16 cellular contexts compared by ENCODE assay signal in the genomic region with DNA sequence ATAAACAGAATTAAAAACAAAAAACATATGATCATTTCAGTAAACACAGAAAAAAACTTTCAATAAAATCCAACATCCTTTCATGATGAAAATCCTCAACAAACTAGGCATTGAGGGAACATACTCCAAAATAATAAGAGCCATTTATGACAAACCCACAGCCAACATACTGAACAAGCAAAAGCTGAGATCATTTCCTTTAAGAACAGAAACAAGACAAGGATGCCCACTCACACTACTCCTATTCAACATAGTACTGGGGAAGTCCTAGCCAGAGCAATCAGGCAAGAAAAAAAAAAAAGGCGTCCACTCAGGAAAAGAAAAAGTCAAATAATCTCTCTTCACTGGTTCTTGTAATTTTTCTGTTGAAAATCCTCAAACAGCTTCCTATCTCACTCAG. TPM values are rescaled to one million over a fixed set of nuclear protein-coding genes. Genes with fewer than 3 reads are reported as not detected.
DNase-seq lines count a peak whose midpoint lies in the region; ATAC-seq, FAIRE-seq and TF ChIP-seq lines count a peak whose summit lies in the region.
"Had no signal": no experiment of that assay in that cellular context is flagged by ENCODE, and none has a peak within 500 bp of the region (broad histone marks: within the 10 kb centered on the region; RNA-seq: fewer than 3 reads in every experiment).

No MANE protein-coding gene starts in this region.

- H3K27me3 Mint-ChIP-seq in activated CD8-positive, alpha-beta T cell treated with anti-CD3 and anti-CD28 coated beads for 36 hours: no peaks in the 10 kb centered on the region
- H3K27me3 Mint-ChIP-seq in activated CD8-positive, alpha-beta T cell treated with anti-CD3 and anti-CD28 coated beads, Interleukin-2, amount 10 ng/mL, durations not matched to agents 7 days and 5 days (ENCODE audit: low read depth): no peaks in the 10 kb centered on the region
- H3K27me3 Mint-ChIP-seq in activated T-helper 17 cell treated with anti-CD3 and anti-CD28 coated beads, Interleukin-2, amount 50 U/mL, for 72 hours: no peaks in the 10 kb centered on the region
- H3K27me3 Mint-ChIP-seq in memory B cell: no peaks in the 10 kb centered on the region

- no peak overlapping the region for H3K27ac ChIP-seq in breast epithelium
- H3K27ac ChIP-seq in caudate nucleus (ENCODE audit: low read depth, low read length): no peak overlapping the region
- H3K27ac ChIP-seq: C4-2B, GM23248 had no signal

- H3K4me1 ChIP-seq in breast epithelium: no peaks in the 10 kb centered on the region

- no peaks in the 10 kb centered on the region for H3K27me3 ChIP-seq in breast epithelium

- no peak overlapping the region for H3K4me3 ChIP-seq in breast epithelium
- H3K4me3 ChIP-seq: GM23248 had no signal

- no peak overlapping the region for H3K4me3 Mint-ChIP-seq in activated CD8-positive, alpha-beta T cell treated with anti-CD3 and anti-CD28 coated beads for 36 hours
- H3K4me3 Mint-ChIP-seq in activated CD8-positive, alpha-beta T cell treated with anti-CD3 and anti-CD28 coated beads, Interleukin-2, amount 10 ng/mL, durations not matched to agents 7 days and 5 days: no peak overlapping the region
- peak overlapping the region; percentile 40 for H3K4me3 Mint-ChIP-seq in activated T-helper 17 cell treated with anti-CD3 and anti-CD28 coated beads, Interleukin-2, amount 50 U/mL, for 72 hours
- H3K4me3 Mint-ChIP-seq in memory B cell: no peak overlapping the region

- CTCF ChIA-PET in activated CD8-positive, alpha-beta T cell treated with anti-CD3 and anti-CD28 coated beads for 36 hours (lab: Charles Lee): no interaction called here
- CTCF ChIA-PET in activated CD8-positive, alpha-beta T cell treated with anti-CD3 and anti-CD28 coated beads, Interleukin-2, amount 10 ng/mL, durations not matched to agents 7 days and 5 days (lab: Charles Lee): interaction anchor here (3.2 kb wide), 1 partner anchor 604 kb away, joined by 23 read pairs; no protein-coding TSS in a partner anchor

- H3K4me1 Mint-ChIP-seq in activated CD8-positive, alpha-beta T cell treated with anti-CD3 and anti-CD28 coated beads for 36 hours (ENCODE audit: low read depth): peaks cover 14% of the 10 kb centered on the region
- peaks cover 9% of the 10 kb centered on the region for H3K4me1 Mint-ChIP-seq in activated CD8-positive, alpha-beta T cell treated with anti-CD3 and anti-CD28 coated beads, Interleukin-2, amount 10 ng/mL, durations not matched to agents 7 days and 5 days (ENCODE audit: low read depth)
- H3K4me1 Mint-ChIP-seq in activated T-helper 17 cell treated with anti-CD3 and anti-CD28 coated beads, Interleukin-2, amount 50 U/mL, for 72 hours: peaks cover 15% of the 10 kb centered on the region
- peaks cover 5% of the 10 kb centered on the region for H3K4me1 Mint-ChIP-seq in memory B cell

- no peak for TF ChIP-seq POLR2A in breast epithelium (IDR thresholded peaks at IDR 0.05)

- intact Hi-C loops in activated CD8-positive, alpha-beta T cell treated with anti-CD3 and anti-CD28 coated beads for 36 hours (cut with micrococcal nuclease): no loop called here
- intact Hi-C loops in breast epithelium (cut with DNase I; ENCODE audit: low total_unique reads): no loop called here

- no peaks in the 10 kb centered on the region for H3K9me3 Mint-ChIP-seq in activated CD8-positive, alpha-beta T cell treated with anti-CD3 and anti-CD28 coated beads for 36 hours
- H3K9me3 Mint-ChIP-seq in activated CD8-positive, alpha-beta T cell treated with anti-CD3 and anti-CD28 coated beads, Interleukin-2, amount 10 ng/mL, durations not matched to agents 7 days and 5 days (ENCODE audit: insufficient read depth): no peaks in the 10 kb centered on the region
- no peaks in the 10 kb centered on the region for H3K9me3 Mint-ChIP-seq in activated T-helper 17 cell treated with anti-CD3 and anti-CD28 coated beads, Interleukin-2, amount 50 U/mL, for 72 hours
- H3K9me3 Mint-ChIP-seq in memory B cell: no peaks in the 10 kb centered on the region

- peak; percentile 37 for ATAC-seq in activated CD8-positive, alpha-beta T cell treated with anti-CD3 and anti-CD28 coated beads for 36 hours
- no peak for ATAC-seq in activated CD8-positive, alpha-beta T cell treated with anti-CD3 and anti-CD28 coated beads, Interleukin-2, amount 10 ng/mL, durations not matched to agents 7 days and 5 days
- peak; percentile 76 for ATAC-seq in activated T-helper 17 cell treated with anti-CD3 and anti-CD28 coated beads, Interleukin-2, amount 50 U/mL, for 72 hours (replicated peaks)
- ATAC-seq in memory B cell (ENCODE audit: low read depth): no peak

- POLR2A ChIA-PET in activated CD8-positive, alpha-beta T cell treated with anti-CD3 and anti-CD28 coated beads for 36 hours (lab: Charles Lee): interaction anchor here (0.6 kb wide), 1 partner anchor 1272 kb away, joined by 3 read pairs; no protein-coding TSS in a partner anchor
- POLR2A ChIA-PET in activated CD8-positive, alpha-beta T cell treated with anti-CD3 and anti-CD28 coated beads, Interleukin-2, amount 10 ng/mL, durations not matched to agents 7 days and 5 days (lab: Charles Lee): no interaction called here

- H3K36me3 Mint-ChIP-seq in activated CD8-positive, alpha-beta T cell treated with anti-CD3 and anti-CD28 coated beads for 36 hours (ENCODE audit: low read depth): peaks cover 17% of the 10 kb centered on the region
- peaks cover 30% of the 10 kb centered on the region for H3K36me3 Mint-ChIP-seq in activated CD8-positive, alpha-beta T cell treated with anti-CD3 and anti-CD28 coated beads, Interleukin-2, amount 10 ng/mL, durations not matched to agents 7 days and 5 days (ENCODE audit: low read depth)
- peaks cover 59% of the 10 kb centered on the region for H3K36me3 Mint-ChIP-seq in activated T-helper 17 cell treated with anti-CD3 and anti-CD28 coated beads, Interleukin-2, amount 50 U/mL, for 72 hours (ENCODE audit: low read depth)
- H3K36me3 Mint-ChIP-seq in memory B cell: peaks cover 14% of the 10 kb centered on the region

- H3K9me3 ChIP-seq in breast epithelium: no peaks in the 10 kb centered on the region

- peak; percentile 93 for FAIRE-seq in D721Med (lab: Jason Lieb, UNC)
- FAIRE-seq: A204.1, HTR-8/SVneo, RCC 7860 had no signal

- DNase-seq in activated CD8-positive, alpha-beta T cell treated with anti-CD3 and anti-CD28 coated beads for 36 hours: no peak
- DNase-seq in activated CD8-positive, alpha-beta T cell treated with anti-CD3 and anti-CD28 coated beads, Interleukin-2, amount 10 ng/mL, durations not matched to agents 7 days and 5 days: no peak
- DNase-seq in D721Med (ENCODE audit: insufficient read length, low spot score) (no peak), memory B cell (ENCODE audit: low spot score in 2 of 2) (no peak), breast epithelium (ENCODE audit: low spot score in 2 of 2) (no peak), caudate nucleus (lab: John Stamatoyannopoulos, UW) (no peak)
- DNase-seq in effector CD8-positive, alpha-beta T cell (lab: John Stamatoyannopoulos, UW): no peak
- DNase-seq: GM23248, NCI-H1436, NCI-H2081, NCI-H510A treated with DMSO at 0.1 percent for 48 hours had no signal

- no peak for TF ChIP-seq CTCF in activated CD8-positive, alpha-beta T cell treated with anti-CD3 and anti-CD28 coated beads for 36 hours (IDR thresholded peaks at IDR 0.05)
- TF ChIP-seq CTCF in D721Med (IDR thresholded peaks at IDR 0.05; ENCODE audit: insufficient read depth, missing control alignments) (no peak), breast epithelium (IDR thresholded peaks at IDR 0.05) (no peak)

- no peaks in the 10 kb centered on the region for H3K36me3 ChIP-seq in breast epithelium

- peak overlapping the region; percentile 68 for H3K27ac Mint-ChIP-seq in activated CD8-positive, alpha-beta T cell treated with anti-CD3 and anti-CD28 coated beads for 36 hours
- no peak overlapping the region for H3K27ac Mint-ChIP-seq in activated CD8-positive, alpha-beta T cell treated with anti-CD3 and anti-CD28 coated beads, Interleukin-2, amount 10 ng/mL, durations not matched to agents 7 days and 5 days
- H3K27ac Mint-ChIP-seq in activated T-helper 17 cell treated with anti-CD3 and anti-CD28 coated beads, Interleukin-2, amount 50 U/mL, for 72 hours: peak overlapping the region; percentile 87
- peak overlapping the region; percentile 68 for H3K27ac Mint-ChIP-seq in memory B cell

RNA-seq across cellular contexts. Expression of gene MRPL42, which starts 30.1 kb away (rescaled TPM):
- total RNA-seq in activated CD8-positive, alpha-beta T cell treated with anti-CD3 and anti-CD28 coated beads for 36 hours: 10 to 100 TPM; 85.6 to 87.6 TPM
- total RNA-seq in activated CD8-positive, alpha-beta T cell treated with anti-CD3 and anti-CD28 coated beads, Interleukin-2, amount 10 ng/mL, durations not matched to agents 7 days and 5 days: 10 to 100 TPM; 55.8 to 57.0 TPM
- total RNA-seq in activated T-helper 17 cell treated with anti-CD3 and anti-CD28 coated beads, Interleukin-2, amount 50 U/mL, for 72 hours: 10 to 100 TPM; 42.2 to 70.0 TPM
- 10 to 100 TPM; 24.6 to 62.3 (median 41.0) TPM for total RNA-seq in breast epithelium

RNA-seq across cellular contexts. Expression of gene UBE2N, which starts 55.7 kb away (rescaled TPM):
- 100 to 1,000 TPM; 186 to 192 TPM for total RNA-seq in activated CD8-positive, alpha-beta T cell treated with anti-CD3 and anti-CD28 coated beads for 36 hours
- 100 to 1,000 TPM; 183 to 194 TPM for total RNA-seq in activated CD8-positive, alpha-beta T cell treated with anti-CD3 and anti-CD28 coated beads, Interleukin-2, amount 10 ng/mL, durations not matched to agents 7 days and 5 days
- total RNA-seq in activated T-helper 17 cell treated with anti-CD3 and anti-CD28 coated beads, Interleukin-2, amount 50 U/mL, for 72 hours: 100 to 1,000 TPM; 128 to 252 TPM
- total RNA-seq in breast epithelium: 10 to 100 TPM; 23.0 to 47.7 (median 43.3) TPM

Comparison
In these comparisons a context has a peak if more than half of its experiments do, and no peak if none do; other contexts are left out.
1. ATAC-seq: peak in activated CD8-positive, alpha-beta T cell treated with anti-CD3 and anti-CD28 coated beads for 36 hours (single experiment) and activated T-helper 17 cell treated with anti-CD3 and anti-CD28 coated beads, Interleukin-2, amount 50 U/mL, for 72 hours (single experiment); none in activated CD8-positive, alpha-beta T cell treated with anti-CD3 and anti-CD28 coated beads, Interleukin-2, amount 10 ng/mL, durations not matched to agents 7 days and 5 days (single experiment) and memory B cell (single experiment).